15 cellular contexts compared by ENCODE assay signal in the genomic region with DNA sequence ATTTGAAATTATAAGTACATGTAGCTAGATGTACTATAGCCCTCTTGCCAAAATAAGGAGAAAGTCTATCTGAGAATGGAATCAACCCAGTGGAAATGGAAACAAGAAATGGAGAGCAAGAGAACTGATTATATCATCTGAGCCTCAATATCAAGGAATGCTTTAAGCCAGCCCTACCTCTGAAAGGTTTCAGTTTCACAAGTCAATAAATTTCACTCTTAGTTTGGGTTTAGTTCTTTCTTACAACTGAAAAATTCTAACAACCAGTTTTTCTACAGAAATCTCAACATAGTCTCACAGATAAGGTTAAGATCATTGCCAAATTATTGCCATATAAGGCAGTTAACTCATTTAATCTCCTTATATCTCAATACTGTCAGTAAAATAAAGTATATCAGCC.
"Had no signal": no experiment of that assay in that cellular context is flagged by ENCODE, and none has a peak within 500 bp of the region (broad histone marks: within the 10 kb centered on the region; RNA-seq: fewer than 3 reads in every experiment).

No MANE protein-coding gene starts in this region.

- H3K9me3 Mint-ChIP-seq: naive B cell; stimulated activated naive CD8-positive, alpha-beta T cell treated with anti-CD3 and anti-CD28 coated beads, Interleukin-15, amount 100 ng/mL, for 72 hours; type B pancreatic cell had no signal

- H3K4me3 Mint-ChIP-seq: activated CD4-positive, alpha-beta T cell treated with anti-CD3 and anti-CD28 coated beads for 36 hours; activated CD8-positive, alpha-beta T cell treated with anti-CD3 and anti-CD28 coated beads, Interleukin-2, amount 10 ng/mL, durations not matched to agents 7 days and 5 days; naive B cell; stimulated activated naive CD8-positive, alpha-beta T cell treated with anti-CD3 and anti-CD28 coated beads, Interleukin-15, amount 100 ng/mL, for 72 hours; type B pancreatic cell had no signal

- ATAC-seq: activated CD4-positive, alpha-beta T cell treated with anti-CD3 and anti-CD28 coated beads for 36 hours; activated CD8-positive, alpha-beta T cell treated with anti-CD3 and anti-CD28 coated beads, Interleukin-2, amount 10 ng/mL, durations not matched to agents 7 days and 5 days; gastroesophageal sphincter; heart right ventricle; left cardiac atrium; stimulated activated naive CD8-positive, alpha-beta T cell treated with anti-CD3 and anti-CD28 coated beads, Interleukin-15, amount 100 ng/mL, for 72 hours had no signal

- H3K27ac Mint-ChIP-seq: activated CD4-positive, alpha-beta T cell treated with anti-CD3 and anti-CD28 coated beads for 36 hours; activated CD8-positive, alpha-beta T cell treated with anti-CD3 and anti-CD28 coated beads, Interleukin-2, amount 10 ng/mL, durations not matched to agents 7 days and 5 days; naive B cell; stimulated activated naive CD8-positive, alpha-beta T cell treated with anti-CD3 and anti-CD28 coated beads, Interleukin-15, amount 100 ng/mL, for 72 hours; type B pancreatic cell had no signal

- H3K27me3 Mint-ChIP-seq: activated CD4-positive, alpha-beta T cell treated with anti-CD3 and anti-CD28 coated beads for 36 hours; naive B cell; stimulated activated naive CD8-positive, alpha-beta T cell treated with anti-CD3 and anti-CD28 coated beads, Interleukin-15, amount 100 ng/mL, for 72 hours; type B pancreatic cell had no signal

- DNase-seq: activated CD4-positive, alpha-beta T cell treated with anti-CD3 and anti-CD28 coated beads for 36 hours; activated CD8-positive, alpha-beta T cell treated with anti-CD3 and anti-CD28 coated beads, Interleukin-2, amount 10 ng/mL, durations not matched to agents 7 days and 5 days; activated naive CD4-positive, alpha-beta T cell treated with Interleukin-2 at 50 U/mL for 16 hours; adrenal gland; dorsolateral prefrontal cortex; heart right ventricle; left cardiac atrium; naive B cell; ovary; sigmoid colon; stimulated activated CD4-positive, alpha-beta T cell treated with anti-CD3 and anti-CD28 coated beads, Interleukin-1b, Interleukin-23, amount 100 ng/mL, for 48 hours; stimulated activated naive CD8-positive, alpha-beta T cell treated with anti-CD3 and anti-CD28 coated beads, Interleukin-15, amount 100 ng/mL, for 72 hours; T-helper 9 cell had no signal
